Comparison of ENCODE assay signal across 8 cellular contexts in genomic region chr4:76949293-76950051, GRCh38. TPM values are rescaled to one million over a fixed set of nuclear protein-coding genes. Genes with fewer than 3 reads are reported as not detected.
A peak's percentile ranks its signal among the peaks of the same experiment; 100 is the strongest.
DNase-seq lines count a peak whose midpoint lies in the region; ATAC-seq, FAIRE-seq and TF ChIP-seq lines count a peak whose summit lies in the region.

Gene SEPTIN11 (plus strand): TSS chr4:76949752. CDS start chr4:76949904, 152 bp downstream.

- peak within 1 kb of the TSS; percentile 70 for H3K27ac ChIP-seq in ACC112 (ENCODE audit: low read depth, low read length)
- H3K27ac ChIP-seq in WERI-Rb-1: peak within 1 kb of the TSS; percentile 70
- peak within 1 kb of the TSS; percentile 88 to 89 for H3K27ac ChIP-seq in breast epithelium
- H3K27ac ChIP-seq in small intestine (ENCODE audit: low read depth in 1 of 2, low read length in 1 of 2): peak within 1 kb of the TSS; percentile 71 to 85

- TF ChIP-seq CTCF in WERI-Rb-1 (IDR thresholded peaks at IDR 0.05; ENCODE audit: low read depth, low read length) (no peak), breast epithelium (IDR thresholded peaks at IDR 0.05) (no peak)

- ATAC-seq in GM18870 (IDR thresholded peaks at IDR 0.05; ENCODE audit: unreplicated experiment) (peak; percentile 51), HG03108 (IDR thresholded peaks at IDR 0.05; ENCODE audit: unreplicated experiment) (peak; percentile 65)

- peak within 1 kb of the TSS; percentile 75 for H2AFZ ChIP-seq in ACC112 (ENCODE audit: low read length, unreplicated experiment)

- H3K79me2 ChIP-seq in ACC112 (ENCODE audit: control insufficient read depth, insufficient read depth, low read length, unreplicated experiment): peaks cover 55% of the 10 kb centered on the region

- no peaks in the 10 kb centered on the region for H3K27me3 ChIP-seq in ACC112 (ENCODE audit: insufficient read depth, low read length)
- H3K27me3 ChIP-seq in WERI-Rb-1 (ENCODE audit: insufficient read depth, low read depth, severe bottlenecking): no peaks in the 10 kb centered on the region
- no peaks in the 10 kb centered on the region for H3K27me3 ChIP-seq in breast epithelium
- H3K27me3 ChIP-seq in small intestine (ENCODE audit: control insufficient read depth in 2 of 2, insufficient read depth in 2 of 2, low read length in 2 of 2): no peaks in the 10 kb centered on the region

- DNase-seq in NCI-H2196 treated with DMSO at 0.1 percent for 48 hours (lab: John Stamatoyannopoulos, UW; ENCODE audit: unreplicated experiment) (peak; percentile 42), WERI-Rb-1 (peak; percentile 95), breast epithelium (ENCODE audit: low spot score in 2 of 2) (peak; percentile 83 to 85), iPS-NIHi11 (ENCODE audit: low spot score) (peak; percentile 94), small intestine (peak; percentile 86)

- H3K9me3 ChIP-seq in WERI-Rb-1 (ENCODE audit: severe bottlenecking) (no peaks in the 10 kb centered on the region), breast epithelium (no peaks in the 10 kb centered on the region), small intestine (ENCODE audit: control insufficient read depth, low read depth) (no peaks in the 10 kb centered on the region)

- TF ChIP-seq POLR2A in breast epithelium (IDR thresholded peaks at IDR 0.05): peak; percentile 44

- intact Hi-C loops in breast epithelium (cut with DNase I; ENCODE audit: low total_unique reads): no loop called here

- no peak for FAIRE-seq in small intestine (lab: Jason Lieb, UNC)

- no peaks in the 10 kb centered on the region for H3K36me3 ChIP-seq in ACC112 (ENCODE audit: insufficient read depth, low read length)
- H3K36me3 ChIP-seq in WERI-Rb-1: no peaks in the 10 kb centered on the region
- H3K36me3 ChIP-seq in breast epithelium: no peaks in the 10 kb centered on the region
- H3K36me3 ChIP-seq in small intestine (ENCODE audit: control insufficient read depth in 2 of 2, insufficient read depth in 2 of 2, low read length in 2 of 2): no peaks in the 10 kb centered on the region

- WGBS in small intestine, 3 donors: 0 to 1% (median 0%) methylated on average over 47 to 85 of the region's 85 CpGs

- H3K4me1 ChIP-seq in ACC112 (ENCODE audit: control insufficient read depth, insufficient read depth, low read length, unreplicated experiment) (peaks cover 18% of the 10 kb centered on the region), breast epithelium (no peaks in the 10 kb centered on the region), small intestine (ENCODE audit: control insufficient read depth in 2 of 2, insufficient read depth in 1 of 2, low read depth in 1 of 2, low read length in 1 of 2) (peaks cover 0 to 9% of the 10 kb centered on the region in 2 donors)

- H3K4me3 ChIP-seq in ACC112 (ENCODE audit: low read depth, low read length): peak within 1 kb of the TSS; percentile 96
- peak within 1 kb of the TSS; percentile 89 for H3K4me3 ChIP-seq in WERI-Rb-1 (ENCODE audit: low read depth, low read length)
- H3K4me3 ChIP-seq in breast epithelium: peak within 1 kb of the TSS; percentile 74 to 90 (median 85)
- H3K4me3 ChIP-seq in small intestine (ENCODE audit: low read depth in 1 of 2, low read length in 2 of 2): peak within 1 kb of the TSS; percentile 90 to 91

RNA-seq across cellular contexts. Expression of gene SEPTIN11, which starts in this region (rescaled TPM):
- 100 to 1,000 TPM in 2 of 3 donors, 10 to 100 TPM in 1; 78.6 to 362 (median 329) TPM for total RNA-seq in breast epithelium
- polyA plus RNA-seq in small intestine: 10 to 100 TPM; 19.0 to 33.0 (median 21.1) TPM

Comparison
In these comparisons a context has a peak if more than half of its experiments do, and no peak if none do; other contexts are left out.
1. Peak in every context shown above with its lines: DNase-seq, ATAC-seq, H3K4me3 ChIP-seq and H3K27ac ChIP-seq.
2. DNase-seq: peak in every context shown above with its lines; median percentile 95 in WERI-Rb-1; 94 in iPS-NIHi11; 86 in small intestine; 84 in breast epithelium; 42 in NCI-H2196 treated with DMSO at 0.1 percent for 48 hours.